ENCODE assay signal across 8 cellular contexts in genomic region chr2:74250189-74250631, GRCh38. TPM values are rescaled to one million over a fixed set of nuclear protein-coding genes. Genes with fewer than 3 reads are reported as not detected.
A peak's percentile ranks its signal among the peaks of the same experiment; 100 is the strongest.
DNase-seq lines count a peak whose midpoint lies in the region; ATAC-seq and TF ChIP-seq lines count a peak whose summit lies in the region.

No MANE protein-coding gene starts in this region.

- CTCF ChIA-PET in A673 (lab: Charles Lee): interaction anchor here (0.9 to 1.4 kb wide), 3 partner anchors 8 to 282 kb away, joined by 3 to 14 read pairs (median 7); no protein-coding TSS in a partner anchor

- no peaks in the 10 kb centered on the region for H3K9me3 Mint-ChIP-seq in nephron

- intact Hi-C loops in A673 (cut with micrococcal nuclease; ENCODE audit: unreplicated experiment) (loop anchor here (2.0 to 5.0 kb wide), 3 partner anchors 85 to 337 kb away; no protein-coding TSS in a partner anchor), tibial artery (cut with DNase I; ENCODE audit: low total_unique reads) (no loop called here)

- no peak for ATAC-seq in GM21576 (IDR thresholded peaks at IDR 0.05; ENCODE audit: unreplicated experiment)

- H3K4me3 Mint-ChIP-seq in nephron: no peak overlapping the region

- no peaks in the 10 kb centered on the region for H3K9me3 ChIP-seq in A673 (ENCODE audit: low read depth, low read length, poor library complexity, severe bottlenecking)
- H3K9me3 ChIP-seq in tibial artery: no peaks in the 10 kb centered on the region

- H3K36me3 ChIP-seq in A673 (ENCODE audit: insufficient read depth, low read length, poor library complexity, severe bottlenecking) (no peaks in the 10 kb centered on the region), tibial artery (peaks cover 0 to 8% (median 0%) of the 10 kb centered on the region in 3 donors)

- POLR2A ChIA-PET in A673 (lab: Charles Lee; ENCODE audit: low non-redundant PET): no interaction called here

- H3K27me3 ChIP-seq in A673 (replicated peaks; ENCODE audit: insufficient read depth, low read depth, low read length, poor library complexity) (no peaks in the 10 kb centered on the region), tibial artery (no peaks in the 10 kb centered on the region)

- peaks cover 3% of the 10 kb centered on the region for H3K27me3 Mint-ChIP-seq in nephron (ENCODE audit: low read depth)

- H3K4me1 ChIP-seq in A673 (ENCODE audit: insufficient read depth, low read length, poor library complexity, severe bottlenecking) (no peaks in the 10 kb centered on the region), tibial artery (peaks cover 0 to 21% (median 10%) of the 10 kb centered on the region in 4 donors)

- TF ChIP-seq CTCF in A673 (conservative IDR thresholded peaks at IDR 0.05; ENCODE audit: low read depth, low read length) (peak; percentile 83), GM12872 (IDR thresholded peaks at IDR 0.05; ENCODE audit: insufficient read depth, low read depth, low read length) (peak; percentile 83), epithelial cell of esophagus (IDR thresholded peaks at IDR 0.05; ENCODE audit: insufficient read depth, low read depth, low read length, missing control alignments) (peak; percentile 86), nephron (IDR thresholded peaks at IDR 0.05; ENCODE audit: unreplicated experiment in 3 of 3) (peak; percentile 77 to 89 (median 84)), tibial artery (IDR thresholded peaks at IDR 0.05) (peak; percentile 66 to 67)

- peaks cover 4% of the 10 kb centered on the region for H3K4me1 Mint-ChIP-seq in nephron

- no peak overlapping the region for H3K27ac ChIP-seq in A673 (ENCODE audit: low read depth, low read length, poor library complexity, severe bottlenecking)
- no peak overlapping the region for H3K27ac ChIP-seq in tibial artery

- no TSS peak for BruUV-seq in A673 (replicated peaks; lab: Mats Ljungman, UMichigan)

- peak overlapping the region in 1 of 3 experiments; percentile 63 for H3K27ac Mint-ChIP-seq in nephron

- H3K4me3 ChIP-seq in A673 (ENCODE audit: low read depth, low read length, poor library complexity, severe bottlenecking): no peak overlapping the region
- no peak overlapping the region for H3K4me3 ChIP-seq in epithelial cell of esophagus (ENCODE audit: low read length)
- no peak overlapping the region for H3K4me3 ChIP-seq in tibial artery

- DNase-seq in A673 (ENCODE audit: low spot score): peak; percentile 47
- DNase-seq in NCI-H345 treated with DMSO at 0.1 percent for 48 hours (lab: John Stamatoyannopoulos, UW; ENCODE audit: unreplicated experiment): peak; percentile 12
- peak; percentile 7 to 28 for DNase-seq in activated CD8-positive, alpha-beta memory T cell treated with anti-CD3 and anti-CD28 coated beads for 1 hour (ENCODE audit: extremely low read depth in 1 of 2, low read depth in 1 of 2)
- DNase-seq in epithelial cell of esophagus (ENCODE audit: low read depth): peak; percentile 60
- peak in 1 of 2 donors; percentile 68 for DNase-seq in tibial artery

- peaks cover 3% of the 10 kb centered on the region for H3K36me3 Mint-ChIP-seq in nephron (ENCODE audit: low read depth)

RNA-seq across cellular contexts. Expression of gene MTHFD2, which starts 51.8 kb away (rescaled TPM):
- total RNA-seq in A673 (2021): 252 and 293 TPM in 2 replicates
